In genomic region chr14:55130194-55130550, GRCh38 we compare ENCODE assay signal across 8 cellular contexts. TPM values are rescaled to one million over a fixed set of nuclear protein-coding genes. Genes with fewer than 3 reads are reported as not detected.
DNase-seq lines count a peak whose midpoint lies in the region; ATAC-seq, FAIRE-seq and TF ChIP-seq lines count a peak whose summit lies in the region.

No MANE protein-coding gene starts in this region.

- H3K36me3 ChIP-seq in GM06990 (ENCODE audit: control insufficient read depth, insufficient read depth, low read length) (0 out of 2 replicates have a peak, but pooled peaks cover 1% of the 10 kb centered on the region), SJCRH30 (no peaks in the 10 kb centered on the region), sigmoid colon (no peaks in the 10 kb centered on the region)

- TF ChIP-seq CTCF in GM06990 (IDR thresholded peaks at IDR 0.05; ENCODE audit: insufficient read depth, low read length, poor library complexity, severe bottlenecking) (no peak), foreskin keratinocyte (conservative IDR thresholded peaks at IDR 0.05) (no peak), sigmoid colon (IDR thresholded peaks at IDR 0.05) (no peak)

- H3K4me3 ChIP-seq in GM06990 (replicated peaks; ENCODE audit: low read depth, low read length) (peak overlapping the region; percentile 67), SJCRH30 (peak overlapping the region; percentile 53), sigmoid colon (peak overlapping the region; percentile 52 to 90 (median 84))

- no peak for TF ChIP-seq POLR2A in sigmoid colon (IDR thresholded peaks at IDR 0.05)
- no peak for TF ChIP-seq POLR2A in GM12891 (IDR thresholded peaks at IDR 0.05; ENCODE audit: low read depth, low read length)

- no peak for FAIRE-seq in GM12891 (lab: Jason Lieb, UNC)

- H3K27me3 ChIP-seq in GM06990 (replicated peaks; ENCODE audit: control insufficient read depth, insufficient read depth, low read length) (no peaks in the 10 kb centered on the region), SJCRH30 (no peaks in the 10 kb centered on the region), foreskin keratinocyte (no peaks in the 10 kb centered on the region), sigmoid colon (no peaks in the 10 kb centered on the region)

- intact Hi-C loops in sigmoid colon (cut with DNase I), result no loop called here

- no peak for DNase-seq in GM06990 (ENCODE audit: extremely low read depth, insufficient read length)
- no peak for DNase-seq in SJCRH30
- DNase-seq in foreskin keratinocyte, result peak; percentile 56 to 73
- no peak for DNase-seq in sigmoid colon
- DNase-seq in GM12891 (ENCODE audit: insufficient read length, low spot score), result no peak
- no peak for DNase-seq in NCI-H146 treated with DMSO at 0.1 percent for 48 hours (lab: John Stamatoyannopoulos, UW; ENCODE audit: unreplicated experiment)
- no peak for DNase-seq in COLO829 (ENCODE audit: low spot score)

- H3K9me3 ChIP-seq in SJCRH30 (replicated peaks) (no peaks in the 10 kb centered on the region), sigmoid colon (no peaks in the 10 kb centered on the region)

- H3K27ac ChIP-seq in SJCRH30 (no peak overlapping the region), foreskin keratinocyte (peak overlapping the region; percentile 91), sigmoid colon (peak overlapping the region; percentile 92 to 96 (median 94))

- H3K4me1 ChIP-seq in SJCRH30 (no peaks in the 10 kb centered on the region), foreskin keratinocyte (peaks cover 18% of the 10 kb centered on the region), sigmoid colon (peaks cover 0 to 52% (median 35%) of the 10 kb centered on the region in 4 donors)

- no peak for TF ChIP-seq EP300 in sigmoid colon (IDR thresholded peaks at IDR 0.05)

- ATAC-seq in foreskin keratinocyte, result peak; percentile 33
- ATAC-seq in HG02870 (IDR thresholded peaks at IDR 0.05; ENCODE audit: unreplicated experiment), result no peak

- WGBS in sigmoid colon, 2 donors, result 12 to 43% methylated on average over 10 of the region's 10 CpGs

TF ChIP-seq in GM12891, 5 proteins besides CTCF, POLR2A, EP300 and RAD21:
- TF ChIP-seq TAF1 (IDR thresholded peaks at IDR 0.05; ENCODE audit: low read depth, low read length) (no peak), POLR2AphosphoS5 (IDR thresholded peaks at IDR 0.05; ENCODE audit: low read depth, low read length) (no peak), PAX5 (IDR thresholded peaks at IDR 0.05; ENCODE audit: insufficient read depth, low read length, severe bottlenecking) (no peak), SPI1 (IDR thresholded peaks at IDR 0.05; ENCODE audit: low read depth, low read length) (no peak), POU2F2 (IDR thresholded peaks at IDR 0.05; ENCODE audit: low read depth, low read length) (no peak)

RNA-seq across cellular contexts. Expression of gene LGALS3, which starts 1.1 kb away (rescaled TPM):
- 1.9 and 2.0 TPM in 2 replicates for total RNA-seq in SJCRH30 (2014; rRNA removed; shearing (Covaris generic))
- total RNA-seq in foreskin keratinocyte (141 and 152 TPM in 2 replicates), sigmoid colon (100 to 1,000 TPM; 235 to 249 (median 240) TPM)
- polyA plus RNA-seq in foreskin keratinocyte (216 and 249 TPM in 2 replicates), sigmoid colon (1,000 to 10,000 TPM; 1,713 to 4,129 (median 2,701) TPM)
- 20.1 TPM for polyA plus RNA-seq in GM12891 (2012; ENCODE audit: low read depth, missing spikeins)

Comparison
In these comparisons a context has a peak if more than half of its experiments do, and no peak if none do; other contexts are left out.
1. DNase-seq: peak in foreskin keratinocyte (2 of 2); none in GM06990 (single experiment), SJCRH30 (0 of 2), sigmoid colon (single experiment), GM12891 (single experiment), NCI-H146 treated with DMSO at 0.1 percent for 48 hours (single experiment) and COLO829 (single experiment).
2. RNA of gene LGALS3, which starts 1.1 kb away (total RNA-seq): 235 to 249 TPM in sigmoid colon and 141 to 152 TPM in foreskin keratinocyte; 1.9 to 2.0 TPM in SJCRH30; every median in the first group is over 10 times any median in the second.
3. Peak in every context shown above with its lines, with median percentiles within 50 percentile points of each other: H3K4me3 ChIP-seq.